1 cellular context compared by ENCODE assay signal in genomic region chr7:129898502-129899160, GRCh38.
TF ChIP-seq lines count a peak whose summit lies in the region.

No MANE protein-coding gene starts in this region.

TF ChIP-seq in HCT116, 20 proteins besides CTCF, POLR2A, EP300 and RAD21 (continued from another document):
- TF ChIP-seq ELF1 (IDR thresholded peaks at IDR 0.05; ENCODE audit: borderline replicate concordance, low read depth) = no peak
- TF ChIP-seq MAX (IDR thresholded peaks at IDR 0.05) = no peak
- no peak for TF ChIP-seq SP1 (IDR thresholded peaks at IDR 0.05; ENCODE audit: low read depth)
- TF ChIP-seq SIN3A (IDR thresholded peaks at IDR 0.05; ENCODE audit: low read depth) = no peak
- TF ChIP-seq TCF7L2 (IDR thresholded peaks at IDR 0.05; ENCODE audit: borderline replicate concordance, extremely low read depth, insufficient read depth, insufficient read length) = no peak
- TF ChIP-seq JUND (IDR thresholded peaks at IDR 0.05) = no peak
